Comparison of ENCODE assay signal across 19 cellular contexts in genomic region chr16:22933173-22933572, GRCh38.
DNase-seq lines count a peak whose midpoint lies in the region; ATAC-seq, FAIRE-seq and TF ChIP-seq lines count a peak whose summit lies in the region.
"Had no signal": no experiment of that assay in that cellular context is flagged by ENCODE, and none has a peak within 500 bp of the region (broad histone marks: within the 10 kb centered on the region; RNA-seq: fewer than 3 reads in every experiment).

No MANE protein-coding gene starts in this region.

- no peak overlapping the region for H3K9ac ChIP-seq in liver (ENCODE audit: low read depth in 1 of 2, low read length in 2 of 2)
- no peak overlapping the region for H3K9ac ChIP-seq in HepG2 (ENCODE audit: insufficient read depth, low read depth, low read length)

- H3K27ac ChIP-seq in liver (ENCODE audit: low read depth in 1 of 2, low read length in 2 of 2) = no peak overlapping the region
- no peak overlapping the region for H3K27ac ChIP-seq in HepG2 (ENCODE audit: extremely low read length, insufficient read depth, low read length)
- H3K27ac ChIP-seq: SK-N-MC had no signal

- 35% methylated on average over 2 of the region's 2 CpGs for WGBS in liver
- 9% methylated on average over 2 of the region's 2 CpGs for WGBS in HepG2 (ENCODE audit: low lambda C conversion rate)

- H2AFZ ChIP-seq in HepG2 (ENCODE audit: low read length) = no peak overlapping the region

- H3K4me2 ChIP-seq in HepG2 (ENCODE audit: low read depth, low read length) = no peak overlapping the region

- no peaks in the 10 kb centered on the region for H4K20me1 ChIP-seq in HepG2 (ENCODE audit: insufficient read depth, low read length)

- peaks cover 0 to 3% (median 0%) of the 10 kb centered on the region in 4 donors for H3K27me3 ChIP-seq in liver (ENCODE audit: control insufficient read depth in 4 of 4, insufficient read depth in 4 of 4, low read length in 3 of 4)
- H3K27me3 ChIP-seq in HepG2 (ENCODE audit: control insufficient read depth in 1 of 2, insufficient read depth in 2 of 2, low read length in 2 of 2) = peaks cover 0 to 9% of the 10 kb centered on the region in 2 experiments; a peak in 2 of 5 replicates

- DNase-seq in HepG2 (ENCODE audit: low spot score) (no peak), UCSD-AML1 (lab: John Stamatoyannopoulos, UW; ENCODE audit: unreplicated experiment) (peak; percentile 42), left cardiac atrium (peak; percentile 38), NCI-H2081 treated with DMSO at 0.1 percent for 48 hours (lab: John Stamatoyannopoulos, UW) (no peak), urothelium cell line (ENCODE audit: low spot score) (no peak), nucleus accumbens (lab: John Stamatoyannopoulos, UW) (no peak)
- DNase-seq: activated CD8-positive, alpha-beta memory T cell treated with anti-CD3 and anti-CD28 coated beads for 24 hours; caudate nucleus; EL; Karpas-422; NCI-H1694 treated with DMSO at 0.1 percent for 48 hours; NCI-H446; stimulated activated naive CD8-positive, alpha-beta T cell treated with anti-CD3 and anti-CD28 coated beads, Interleukin-15, amount 100 ng/mL, for 72 hours had no signal

- FAIRE-seq in HepG2 (lab: Jason Lieb, UNC) (no peak), urothelium cell line (lab: Jason Lieb, UNC) (no peak)
- FAIRE-seq: TTC549 had no signal

- POLR2A ChIA-PET in HepG2 (lab: Yijun Ruan, JAX) = no interaction called here

- H3K36me3 ChIP-seq in liver (ENCODE audit: control insufficient read depth in 4 of 4, insufficient read depth in 3 of 4, low read depth in 1 of 4, low read length in 3 of 4) (no peaks in the 10 kb centered on the region), HepG2 (replicated peaks in 1 of 2; ENCODE audit: control insufficient read depth in 1 of 2, insufficient read depth in 2 of 2, low read length in 2 of 2) (no peaks in the 10 kb centered on the region)

- no peak; the same call in 2 of the 3 replicates for ATAC-seq in HepG2
- peak; percentile 72 to 82 for ATAC-seq in left cardiac atrium
- no peak for ATAC-seq in HG02798 (IDR thresholded peaks at IDR 0.05; ENCODE audit: poor library complexity, unreplicated experiment)
- ATAC-seq: activated T-helper 17 cell treated with anti-CD3 and anti-CD28 coated beads, Interleukin-2, amount 50 U/mL, for 72 hours; stimulated activated naive CD8-positive, alpha-beta T cell treated with anti-CD3 and anti-CD28 coated beads, Interleukin-15, amount 100 ng/mL, for 72 hours had no signal

- no TSS peak for BruUV-seq in HepG2 (replicated peaks; lab: Mats Ljungman, UMichigan)

- intact Hi-C loops in HepG2 (cut with micrococcal nuclease; ENCODE audit: unreplicated experiment) = no loop called here
- intact Hi-C loops in left cardiac atrium (cut with DNase I) = no loop called here

- no peaks in the 10 kb centered on the region for H3K79me2 ChIP-seq in HepG2 (ENCODE audit: insufficient read depth, low read length)

- H3K9me3 ChIP-seq in liver (ENCODE audit: control insufficient read depth in 4 of 4, low read length in 3 of 4) (no peaks in the 10 kb centered on the region), HepG2 (ENCODE audit: low read length) (no peaks in the 10 kb centered on the region)

- H3K4me1 ChIP-seq in liver (ENCODE audit: control insufficient read depth in 4 of 4, insufficient read depth in 4 of 4, low read length in 3 of 4) (peaks cover 0 to 2% (median 0%) of the 10 kb centered on the region in 4 donors), HepG2 (ENCODE audit: insufficient read depth, low read length) (no peaks in the 10 kb centered on the region)

- CTCF ChIA-PET in HepG2 (lab: Yijun Ruan, JAX; ENCODE audit: low intra/inter-chr PET ratio, low total read pairs) = no interaction called here

- no peak for TF ChIP-seq POLR2A in HepG2 (IDR thresholded peaks at IDR 0.05; ENCODE audit: insufficient read depth in 1 of 2, low read depth in 2 of 2, low read length in 2 of 2)

- in situ Hi-C loops in HepG2 (cut with HindIII; ENCODE audit: extremely low pct_ligation_motif_present, low pct_unique_long_range_greater_than_20kb) = no loop called here

- TF ChIP-seq EP300 in HepG2 (IDR thresholded peaks at IDR 0.05; ENCODE audit: low read depth in 2 of 2, low read length in 2 of 2) (no peak), HepG2 (CRISPR knock-in tag; IDR thresholded peaks at IDR 0.05; ENCODE audit: borderline replicate concordance) (no peak)

- no peak overlapping the region for H3K4me3 ChIP-seq in liver (ENCODE audit: low read depth in 1 of 3, low read length in 3 of 3)
- H3K4me3 ChIP-seq in HepG2 (replicated peaks in 1 of 3; ENCODE audit: insufficient read depth in 1 of 3, low read depth in 2 of 3, low read length in 3 of 3) = no peak overlapping the region
- H3K4me3 ChIP-seq: lung, SK-N-MC had no signal

- no peak for TF ChIP-seq RAD21 in liver (IDR thresholded peaks at IDR 0.05)
- no peak for TF ChIP-seq RAD21 in HepG2 (CRISPR knock-in tag; IDR thresholded peaks at IDR 0.05)

- TF ChIP-seq CTCF in liver (IDR thresholded peaks at IDR 0.05; ENCODE audit: low read depth, low read length, missing input control) = no peak
- no peak for TF ChIP-seq CTCF in HepG2 (CRISPR knock-in tag; IDR thresholded peaks at IDR 0.05)

TF ChIP-seq in liver, 16 proteins besides CTCF, POLR2A, EP300 and RAD21:
- TF ChIP-seq SP1 (IDR thresholded peaks at IDR 0.05) = no peak
- TF ChIP-seq RXRA (IDR thresholded peaks at IDR 0.05) = no peak
- peak; percentile 53 for TF ChIP-seq NR2F2 (IDR thresholded peaks at IDR 0.05)

TF ChIP-seq in HepG2, 621 proteins besides CTCF, POLR2A, EP300 and RAD21:
- no peak for TF ChIP-seq ZNF563 (CRISPR knock-in tag; IDR thresholded peaks at IDR 0.05)

Comparison
In these comparisons a context has a peak if more than half of its experiments do, and no peak if none do; other contexts are left out.
1. ATAC-seq: peak in left cardiac atrium (2 of 2); none in HepG2 (single experiment) and HG02798 (single experiment).
2. DNase-seq: peak in UCSD-AML1 (single experiment) and left cardiac atrium (single experiment); none in HepG2 (single experiment), NCI-H2081 treated with DMSO at 0.1 percent for 48 hours (single experiment), urothelium cell line (single experiment) and nucleus accumbens (0 of 56).